Comparison of ENCODE assay signal across 9 cellular contexts in the genomic region with DNA sequence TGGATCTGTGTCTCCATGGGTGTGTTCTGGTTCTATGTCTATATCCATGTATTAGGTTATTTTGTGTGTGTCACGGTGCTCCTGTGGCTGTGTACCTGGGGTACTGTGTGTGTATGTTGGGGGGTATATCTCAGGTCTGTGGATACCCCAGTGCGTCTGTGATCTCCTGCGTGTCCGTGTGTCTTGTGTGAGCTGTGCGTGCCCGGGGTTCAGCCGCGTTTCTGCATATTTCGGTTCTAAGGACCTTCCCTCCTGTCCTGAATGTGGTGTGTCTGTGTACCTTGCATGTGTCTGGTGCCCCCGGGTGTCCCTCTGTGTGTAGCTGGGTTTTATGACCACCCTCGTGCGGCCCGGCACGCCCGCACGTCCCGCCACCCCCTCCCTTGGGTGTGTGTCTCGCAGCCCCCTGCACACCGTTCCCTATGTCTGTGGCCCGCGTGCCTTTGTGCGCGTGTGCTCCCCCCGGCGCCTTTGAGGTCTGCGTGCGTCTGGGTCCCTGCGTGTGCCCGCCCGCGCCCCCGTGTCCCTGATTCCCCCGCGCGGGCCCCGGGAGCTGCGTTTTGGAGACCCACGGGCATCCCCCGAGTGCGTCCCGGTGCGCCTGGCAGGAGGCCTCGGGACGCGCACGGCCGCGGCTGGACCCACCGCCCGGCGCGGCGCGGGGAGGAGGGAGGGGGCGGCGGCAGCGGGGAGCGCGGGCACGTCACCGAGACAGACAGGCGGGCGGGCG. TPM values are rescaled to one million over a fixed set of nuclear protein-coding genes. Genes with fewer than 3 reads are reported as not detected.
DNase-seq lines count a peak whose midpoint lies in the region; ATAC-seq and TF ChIP-seq lines count a peak whose summit lies in the region.
"Had no signal": no experiment of that assay in that cellular context is flagged by ENCODE, and none has a peak within 500 bp of the region (broad histone marks: within the 10 kb centered on the region; RNA-seq: fewer than 3 reads in every experiment).

No MANE protein-coding gene starts in this region.

- peaks cover 60% of the 10 kb centered on the region for H3K4me1 Mint-ChIP-seq in stimulated activated effector memory CD8-positive, alpha-beta T cell treated with anti-CD3 and anti-CD28 coated beads, Interleukin-12 subunit alpha, Interleukin-12 subunit beta, amount 100 ng/mL, for 72 hours

- DNase-seq in NCI-H1417 (lab: John Stamatoyannopoulos, UW) = peak in 2 of 3 experiments; percentile 75 to 83
- DNase-seq in NCI-H1417 treated with DMSO at 0.1 percent for 48 hours (lab: John Stamatoyannopoulos, UW) = no peak
- peak; percentile 44 for DNase-seq in RPMI8226
- DNase-seq in esophagus squamous epithelium (lab: John Stamatoyannopoulos, UW) = no peak
- DNase-seq in stimulated activated effector memory CD8-positive, alpha-beta T cell treated with anti-CD3 and anti-CD28 coated beads, Interleukin-12 subunit alpha, Interleukin-12 subunit beta, amount 100 ng/mL, for 72 hours (ENCODE audit: low spot score in 2 of 2) = no peak
- DNase-seq in NCI-H526 (lab: John Stamatoyannopoulos, UW) = no peak
- DNase-seq: thyroid gland had no signal

- TF ChIP-seq CTCF in esophagus squamous epithelium (IDR thresholded peaks at IDR 0.05) = no peak

- intact Hi-C loops in esophagus squamous epithelium (cut with DNase I) = loop anchor here (10.0 kb wide), 1 partner anchor 270 kb away; no protein-coding TSS in a partner anchor

- peaks cover 12% of the 10 kb centered on the region for H3K36me3 Mint-ChIP-seq in stimulated activated effector memory CD8-positive, alpha-beta T cell treated with anti-CD3 and anti-CD28 coated beads, Interleukin-12 subunit alpha, Interleukin-12 subunit beta, amount 100 ng/mL, for 72 hours

- H3K27me3 ChIP-seq in esophagus squamous epithelium = peaks cover 0 to 19% (median 0%) of the 10 kb centered on the region in 4 donors
- H3K27me3 ChIP-seq: thyroid gland had no signal

- peak overlapping the region; percentile 0 to 84 (median 59) for H3K27ac ChIP-seq in esophagus squamous epithelium

- H3K9me3 Mint-ChIP-seq in stimulated activated effector memory CD8-positive, alpha-beta T cell treated with anti-CD3 and anti-CD28 coated beads, Interleukin-12 subunit alpha, Interleukin-12 subunit beta, amount 100 ng/mL, for 72 hours = no peaks in the 10 kb centered on the region

- H3K36me3 ChIP-seq in esophagus squamous epithelium = no peaks in the 10 kb centered on the region
- H3K36me3 ChIP-seq: thyroid gland had no signal

- H3K4me1 ChIP-seq in esophagus squamous epithelium = peaks cover 17 to 51% (median 20%) of the 10 kb centered on the region in 3 donors

- peak overlapping the region; percentile 97 for H3K4me3 Mint-ChIP-seq in stimulated activated effector memory CD8-positive, alpha-beta T cell treated with anti-CD3 and anti-CD28 coated beads, Interleukin-12 subunit alpha, Interleukin-12 subunit beta, amount 100 ng/mL, for 72 hours

- no peak for TF ChIP-seq POLR2A in esophagus squamous epithelium (IDR thresholded peaks at IDR 0.05)

- no peaks in the 10 kb centered on the region for H3K9me3 ChIP-seq in esophagus squamous epithelium
- H3K9me3 ChIP-seq: thyroid gland had no signal

- H3K27ac Mint-ChIP-seq in stimulated activated effector memory CD8-positive, alpha-beta T cell treated with anti-CD3 and anti-CD28 coated beads, Interleukin-12 subunit alpha, Interleukin-12 subunit beta, amount 100 ng/mL, for 72 hours = peak overlapping the region; percentile 1

- ATAC-seq in stimulated activated effector memory CD8-positive, alpha-beta T cell treated with anti-CD3 and anti-CD28 coated beads, Interleukin-12 subunit alpha, Interleukin-12 subunit beta, amount 100 ng/mL, for 72 hours = no peak
- ATAC-seq in HG02981 (IDR thresholded peaks at IDR 0.05; ENCODE audit: unreplicated experiment) (no peak), GM18502 (IDR thresholded peaks at IDR 0.05; ENCODE audit: poor library complexity, unreplicated experiment) (no peak)

- peak overlapping the region in 3 of 4 donors; percentile 55 to 88 (median 73) for H3K4me3 ChIP-seq in esophagus squamous epithelium

- 15 to 26% methylated on average over 10 to 16 of the region's 64 CpGs for WGBS in esophagus squamous epithelium, 2 donors

RNA-seq across cellular contexts. Expression of gene NANOS3, which starts 12.3 kb away (rescaled TPM):
- not detected for total RNA-seq in esophagus squamous epithelium
- total RNA-seq: thyroid gland had no signal

RNA-seq across cellular contexts. Expression of gene BRME1, which starts 41.2 kb away (rescaled TPM):
- 1 to 10 TPM; 1.8 to 6.3 (median 4.0) TPM for total RNA-seq in esophagus squamous epithelium

RNA-seq across cellular contexts. Expression of gene CC2D1A, which starts 41.3 kb away (rescaled TPM):
- total RNA-seq in esophagus squamous epithelium = 10 to 100 TPM; 28.0 to 56.9 (median 36.0) TPM

Comparison
In these comparisons a context has a peak if more than half of its experiments do, and no peak if none do; other contexts are left out.
1. DNase-seq: peak in NCI-H1417 (2 of 3) and RPMI8226 (single experiment); none in NCI-H1417 treated with DMSO at 0.1 percent for 48 hours (single experiment), esophagus squamous epithelium (single experiment), stimulated activated effector memory CD8-positive, alpha-beta T cell treated with anti-CD3 and anti-CD28 coated beads, Interleukin-12 subunit alpha, Interleukin-12 subunit beta, amount 100 ng/mL, for 72 hours (0 of 2) and NCI-H526 (0 of 2).